1 cellular context compared by ENCODE assay signal in the genomic region with DNA sequence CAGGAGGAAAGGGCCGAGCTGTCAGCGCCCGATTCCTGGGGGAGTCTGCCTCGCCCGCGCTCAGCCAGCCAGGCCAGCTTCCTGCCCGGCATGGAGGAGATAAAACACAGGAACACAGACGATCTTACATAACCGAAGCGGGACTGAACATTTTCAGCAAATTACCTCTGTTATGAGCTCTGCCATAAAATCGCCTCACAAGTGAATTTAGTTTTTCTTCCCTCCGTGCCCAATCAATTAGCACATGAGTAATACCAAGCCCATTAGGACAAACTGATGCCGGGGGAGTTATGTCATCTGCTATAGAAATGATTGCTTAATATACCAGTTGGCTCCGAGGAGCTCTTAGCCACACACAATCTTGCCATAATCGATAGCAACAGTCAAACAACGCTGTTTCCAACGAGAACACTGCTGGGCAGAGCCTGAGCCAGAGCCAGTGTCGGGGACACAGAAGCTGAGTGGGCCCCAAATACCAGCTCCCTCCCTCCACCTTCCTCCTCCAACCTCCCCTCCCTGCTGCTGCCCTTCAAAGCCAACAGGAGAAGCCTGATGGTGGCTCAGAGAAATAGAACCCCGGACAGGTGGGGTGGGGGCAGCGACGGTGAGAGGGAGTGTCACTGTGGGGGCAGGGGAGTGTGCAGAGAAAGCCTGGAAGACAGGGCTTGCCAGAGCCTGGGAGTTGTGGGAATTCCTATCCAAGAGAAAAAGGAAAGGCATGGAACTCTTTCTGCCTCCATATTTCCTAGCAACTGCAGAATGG.
TF ChIP-seq lines count a peak whose summit lies in the region.

No MANE protein-coding gene starts in this region.

TF ChIP-seq in SK-N-SH treated with all-trans-retinoic acid at 6 μM for 48 hours, 23 proteins besides CTCF, POLR2A, EP300 and RAD21 (continued from another document):
- no peak for TF ChIP-seq PATZ1 (CRISPR knock-in tag; IDR thresholded peaks at IDR 0.05; ENCODE audit: borderline replicate concordance)
- TF ChIP-seq, protein P1, sequence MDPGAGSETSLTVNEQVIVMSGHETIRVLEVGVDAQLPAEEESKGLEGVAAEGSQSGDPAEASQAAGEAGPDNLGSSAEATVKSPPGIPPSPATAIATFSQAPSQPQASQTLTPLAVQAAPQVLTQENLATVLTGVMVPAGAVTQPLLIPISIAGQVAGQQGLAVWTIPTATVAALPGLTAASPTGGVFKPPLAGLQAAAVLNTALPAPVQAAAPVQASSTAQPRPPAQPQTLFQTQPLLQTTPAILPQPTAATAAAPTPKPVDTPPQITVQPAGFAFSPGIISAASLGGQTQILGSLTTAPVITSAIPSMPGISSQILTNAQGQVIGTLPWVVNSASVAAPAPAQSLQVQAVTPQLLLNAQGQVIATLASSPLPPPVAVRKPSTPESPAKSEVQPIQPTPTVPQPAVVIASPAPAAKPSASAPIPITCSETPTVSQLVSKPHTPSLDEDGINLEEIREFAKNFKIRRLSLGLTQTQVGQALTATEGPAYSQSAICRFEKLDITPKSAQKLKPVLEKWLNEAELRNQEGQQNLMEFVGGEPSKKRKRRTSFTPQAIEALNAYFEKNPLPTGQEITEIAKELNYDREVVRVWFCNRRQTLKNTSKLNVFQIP (CRISPR knock-in tag; IDR thresholded peaks at IDR 0.05; ENCODE audit: borderline replicate concordance, low read depth): no peak; the same call in 1 of the 2 replicates
- TF ChIP-seq ARNTL (CRISPR knock-in tag; IDR thresholded peaks at IDR 0.05; ENCODE audit: borderline replicate concordance, low read depth): no peak
- TF ChIP-seq TOX (CRISPR knock-in tag; IDR thresholded peaks at IDR 0.05; ENCODE audit: borderline replicate concordance): no peak
